Comparison of ENCODE assay signal across 1 cellular context in genomic region chr3:45592830-45593707, GRCh38.
TF ChIP-seq lines count a peak whose summit lies in the region.

No MANE protein-coding gene starts in this region.

TF ChIP-seq in K562, 482 proteins besides CTCF, POLR2A, EP300 and RAD21 (continued from another document and continues in another):
- TF ChIP-seq ZNF143 (CRISPR knock-in tag; IDR thresholded peaks at IDR 0.05) = 0 out of 2 replicates have a peak, but pooled peaks have one; percentile 11
- 0 out of 2 replicates have a peak, but pooled peaks have one; percentile 14 for TF ChIP-seq IFI16 (CRISPR knock-in tag; IDR thresholded peaks at IDR 0.05)
- peak; percentile 98 for TF ChIP-seq BCOR (IDR thresholded peaks at IDR 0.05)
- TF ChIP-seq, protein P1, sequence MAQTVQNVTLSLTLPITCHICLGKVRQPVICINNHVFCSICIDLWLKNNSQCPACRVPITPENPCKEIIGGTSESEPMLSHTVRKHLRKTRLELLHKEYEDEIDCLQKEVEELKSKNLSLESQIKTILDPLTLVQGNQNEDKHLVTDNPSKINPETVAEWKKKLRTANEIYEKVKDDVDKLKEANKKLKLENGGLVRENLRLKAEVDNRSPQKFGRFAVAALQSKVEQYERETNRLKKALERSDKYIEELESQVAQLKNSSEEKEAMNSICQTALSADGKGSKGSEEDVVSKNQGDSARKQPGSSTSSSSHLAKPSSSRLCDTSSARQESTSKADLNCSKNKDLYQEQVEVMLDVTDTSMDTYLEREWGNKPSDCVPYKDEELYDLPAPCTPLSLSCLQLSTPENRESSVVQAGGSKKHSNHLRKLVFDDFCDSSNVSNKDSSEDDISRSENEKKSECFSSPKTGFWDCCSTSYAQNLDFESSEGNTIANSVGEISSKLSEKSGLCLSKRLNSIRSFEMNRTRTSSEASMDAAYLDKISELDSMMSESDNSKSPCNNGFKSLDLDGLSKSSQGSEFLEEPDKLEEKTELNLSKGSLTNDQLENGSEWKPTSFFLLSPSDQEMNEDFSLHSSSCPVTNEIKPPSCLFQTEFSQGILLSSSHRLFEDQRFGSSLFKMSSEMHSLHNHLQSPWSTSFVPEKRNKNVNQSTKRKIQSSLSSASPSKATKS (CRISPR knock-in tag; IDR thresholded peaks at IDR 0.05) = no peak
- TF ChIP-seq, protein P2, sequence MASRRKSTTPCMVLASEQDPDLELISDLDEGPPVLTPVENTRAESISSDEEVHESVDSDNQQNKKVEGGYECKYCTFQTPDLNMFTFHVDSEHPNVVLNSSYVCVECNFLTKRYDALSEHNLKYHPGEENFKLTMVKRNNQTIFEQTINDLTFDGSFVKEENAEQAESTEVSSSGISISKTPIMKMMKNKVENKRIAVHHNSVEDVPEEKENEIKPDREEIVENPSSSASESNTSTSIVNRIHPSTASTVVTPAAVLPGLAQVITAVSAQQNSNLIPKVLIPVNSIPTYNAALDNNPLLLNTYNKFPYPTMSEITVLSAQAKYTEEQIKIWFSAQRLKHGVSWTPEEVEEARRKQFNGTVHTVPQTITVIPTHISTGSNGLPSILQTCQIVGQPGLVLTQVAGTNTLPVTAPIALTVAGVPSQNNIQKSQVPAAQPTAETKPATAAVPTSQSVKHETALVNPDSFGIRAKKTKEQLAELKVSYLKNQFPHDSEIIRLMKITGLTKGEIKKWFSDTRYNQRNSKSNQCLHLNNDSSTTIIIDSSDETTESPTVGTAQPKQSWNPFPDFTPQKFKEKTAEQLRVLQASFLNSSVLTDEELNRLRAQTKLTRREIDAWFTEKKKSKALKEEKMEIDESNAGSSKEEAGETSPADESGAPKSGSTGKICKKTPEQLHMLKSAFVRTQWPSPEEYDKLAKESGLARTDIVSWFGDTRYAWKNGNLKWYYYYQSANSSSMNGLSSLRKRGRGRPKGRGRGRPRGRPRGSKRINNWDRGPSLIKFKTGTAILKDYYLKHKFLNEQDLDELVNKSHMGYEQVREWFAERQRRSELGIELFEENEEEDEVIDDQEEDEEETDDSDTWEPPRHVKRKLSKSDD (conservative IDR thresholded peaks at IDR 0.05; ENCODE audit: low read length) = 0 out of 2 replicates have a peak, but pooled peaks have one; percentile 18
- 0 out of 2 replicates have a peak, but pooled peaks have one; percentile 60 for TF ChIP-seq OTX1 (CRISPR knock-in tag; IDR thresholded peaks at IDR 0.05)
- TF ChIP-seq ZNF740 (CRISPR knock-in tag; IDR thresholded peaks at IDR 0.05) = peak; percentile 87
- no peak for TF ChIP-seq ZNF740 (tag; IDR thresholded peaks at IDR 0.05)
- no peak for TF ChIP-seq ZNF583 (CRISPR knock-in tag; IDR thresholded peaks at IDR 0.05)
- TF ChIP-seq E2F5 (CRISPR knock-in tag; IDR thresholded peaks at IDR 0.05) = peak; percentile 83; the same call in 1 of the 2 replicates
- TF ChIP-seq, protein P3, sequence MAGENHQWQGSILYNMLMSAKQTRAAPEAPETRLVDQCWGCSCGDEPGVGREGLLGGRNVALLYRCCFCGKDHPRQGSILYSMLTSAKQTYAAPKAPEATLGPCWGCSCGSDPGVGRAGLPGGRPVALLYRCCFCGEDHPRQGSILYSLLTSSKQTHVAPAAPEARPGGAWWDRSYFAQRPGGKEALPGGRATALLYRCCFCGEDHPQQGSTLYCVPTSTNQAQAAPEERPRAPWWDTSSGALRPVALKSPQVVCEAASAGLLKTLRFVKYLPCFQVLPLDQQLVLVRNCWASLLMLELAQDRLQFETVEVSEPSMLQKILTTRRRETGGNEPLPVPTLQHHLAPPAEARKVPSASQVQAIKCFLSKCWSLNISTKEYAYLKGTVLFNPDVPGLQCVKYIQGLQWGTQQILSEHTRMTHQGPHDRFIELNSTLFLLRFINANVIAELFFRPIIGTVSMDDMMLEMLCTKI (IDR thresholded peaks at IDR 0.05; ENCODE audit: partially characterized antibody) = no peak
- TF ChIP-seq, protein P4, sequence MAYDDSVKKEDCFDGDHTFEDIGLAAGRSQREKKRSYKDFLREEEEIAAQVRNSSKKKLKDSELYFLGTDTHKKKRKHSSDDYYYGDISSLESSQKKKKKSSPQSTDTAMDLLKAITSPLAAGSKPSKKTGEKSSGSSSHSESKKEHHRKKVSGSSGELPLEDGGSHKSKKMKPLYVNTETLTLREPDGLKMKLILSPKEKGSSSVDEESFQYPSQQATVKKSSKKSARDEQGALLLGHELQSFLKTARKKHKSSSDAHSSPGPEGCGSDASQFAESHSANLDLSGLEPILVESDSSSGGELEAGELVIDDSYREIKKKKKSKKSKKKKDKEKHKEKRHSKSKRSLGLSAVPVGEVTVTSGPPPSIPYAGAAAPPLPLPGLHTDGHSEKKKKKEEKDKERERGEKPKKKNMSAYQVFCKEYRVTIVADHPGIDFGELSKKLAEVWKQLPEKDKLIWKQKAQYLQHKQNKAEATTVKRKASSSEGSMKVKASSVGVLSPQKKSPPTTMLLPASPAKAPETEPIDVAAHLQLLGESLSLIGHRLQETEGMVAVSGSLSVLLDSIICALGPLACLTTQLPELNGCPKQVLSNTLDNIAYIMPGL (CRISPR knock-in tag; IDR thresholded peaks at IDR 0.05) = peak; percentile 62; the same call in 1 of the 2 replicates
- TF ChIP-seq RCOR1 (IDR thresholded peaks at IDR 0.05; ENCODE audit: borderline replicate concordance in 1 of 2, low read depth in 2 of 2, low read length in 2 of 2) = peak in 1 of 2 experiments; percentile 47; a peak in 1 of 4 replicates
- TF ChIP-seq RFX1 (IDR thresholded peaks at IDR 0.05) = no peak
- TF ChIP-seq ZNF311 (CRISPR knock-in tag; IDR thresholded peaks at IDR 0.05) = 0 out of 2 replicates have a peak, but pooled peaks have one; percentile 15
- TF ChIP-seq ZNF12 (CRISPR knock-in tag; IDR thresholded peaks at IDR 0.05) = no peak; the same call in 1 of the 2 replicates
- peak; percentile 41; the same call in 1 of the 2 replicates for TF ChIP-seq GATAD2B (IDR thresholded peaks at IDR 0.05; ENCODE audit: borderline replicate concordance)
- no peak for TF ChIP-seq JUNB (CRISPR knock-in tag; conservative IDR thresholded peaks at IDR 0.05)
- TF ChIP-seq WHSC1 (IDR thresholded peaks at IDR 0.05; ENCODE audit: low read length) = no peak
- no peak for TF ChIP-seq MXD1 (CRISPR knock-in tag; IDR thresholded peaks at IDR 0.05; ENCODE audit: borderline replicate concordance, poor library complexity, severe bottlenecking)
- 0 out of 2 replicates have a peak, but pooled peaks have one; percentile 69 for TF ChIP-seq CREB3 (tag; conservative IDR thresholded peaks at IDR 0.05; ENCODE audit: low read depth)
- TF ChIP-seq, protein P5, sequence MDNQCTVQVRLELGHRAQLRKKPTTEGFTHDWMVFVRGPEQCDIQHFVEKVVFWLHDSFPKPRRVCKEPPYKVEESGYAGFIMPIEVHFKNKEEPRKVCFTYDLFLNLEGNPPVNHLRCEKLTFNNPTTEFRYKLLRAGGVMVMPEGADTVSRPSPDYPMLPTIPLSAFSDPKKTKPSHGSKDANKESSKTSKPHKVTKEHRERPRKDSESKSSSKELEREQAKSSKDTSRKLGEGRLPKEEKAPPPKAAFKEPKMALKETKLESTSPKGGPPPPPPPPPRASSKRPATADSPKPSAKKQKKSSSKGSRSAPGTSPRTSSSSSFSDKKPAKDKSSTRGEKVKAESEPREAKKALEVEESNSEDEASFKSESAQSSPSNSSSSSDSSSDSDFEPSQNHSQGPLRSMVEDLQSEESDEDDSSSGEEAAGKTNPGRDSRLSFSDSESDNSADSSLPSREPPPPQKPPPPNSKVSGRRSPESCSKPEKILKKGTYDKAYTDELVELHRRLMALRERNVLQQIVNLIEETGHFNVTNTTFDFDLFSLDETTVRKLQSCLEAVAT (IDR thresholded peaks at IDR 0.05) = peak in 1 of 2 experiments; percentile 12; a peak in 1 of 4 replicates
- no peak; the same call in 1 of the 2 replicates for TF ChIP-seq HCFC1 (IDR thresholded peaks at IDR 0.05; ENCODE audit: low read depth, low read length)
- TF ChIP-seq MYNN (IDR thresholded peaks at IDR 0.05) = peak; percentile 67
- no peak for TF ChIP-seq MYNN (CRISPR knock-in tag; IDR thresholded peaks at IDR 0.05)
- 0 out of 4 replicates have a peak, but pooled peaks of 1 of the 2 experiments have one; percentile 30 for TF ChIP-seq TRIM24 (IDR thresholded peaks at IDR 0.05)
- peak; percentile 51; the same call in 1 of the 2 replicates for TF ChIP-seq SOX6 (IDR thresholded peaks at IDR 0.05)
- no peak for TF ChIP-seq ZNF140 (CRISPR knock-in tag; IDR thresholded peaks at IDR 0.05)
- TF ChIP-seq ZNF518B (CRISPR knock-in tag; IDR thresholded peaks at IDR 0.05) = no peak
- peak; percentile 48; the same call in 1 of the 2 replicates for TF ChIP-seq HDAC8 (tag; IDR thresholded peaks at IDR 0.05)
- no peak for TF ChIP-seq PTBP1 (IDR thresholded peaks at IDR 0.05; ENCODE audit: low read depth, low read length)
- TF ChIP-seq ETV1 (tag; conservative IDR thresholded peaks at IDR 0.05; ENCODE audit: low read depth) = 0 out of 2 replicates have a peak, but pooled peaks have one; percentile 11
- TF ChIP-seq MAFG (tag; conservative IDR thresholded peaks at IDR 0.05) = no peak
- no peak for TF ChIP-seq ELK1 (CRISPR knock-in tag; IDR thresholded peaks at IDR 0.05)
- TF ChIP-seq ZKSCAN1 (IDR thresholded peaks at IDR 0.05; ENCODE audit: low read depth, low read length) = peak; percentile 99
- TF ChIP-seq NFIC (IDR thresholded peaks at IDR 0.05) = peak; percentile 38
- TF ChIP-seq TEAD4 (IDR thresholded peaks at IDR 0.05; ENCODE audit: low read length) = no peak
- peak; percentile 97; the same call in 1 of the 2 replicates for TF ChIP-seq TEAD4 (CRISPR knock-in tag; IDR thresholded peaks at IDR 0.05; ENCODE audit: borderline replicate concordance)
- TF ChIP-seq POLR2AphosphoS2 (IDR thresholded peaks at IDR 0.05; ENCODE audit: low read length) = no peak
- TF ChIP-seq PHTF2 (CRISPR knock-in tag; IDR thresholded peaks at IDR 0.05) = no peak
- TF ChIP-seq GABPB1 (CRISPR knock-in tag; IDR thresholded peaks at IDR 0.05) = peak; percentile 75; the same call in 1 of the 2 replicates
- TF ChIP-seq ZNF197 (CRISPR knock-in tag; IDR thresholded peaks at IDR 0.05; ENCODE audit: low read depth) = 0 out of 2 replicates have a peak, but pooled peaks have one; percentile 51
- no peak for TF ChIP-seq SRSF9 (IDR thresholded peaks at IDR 0.05; ENCODE audit: borderline replicate concordance, low read depth, low read length)
- TF ChIP-seq SETDB1 (IDR thresholded peaks at IDR 0.05; ENCODE audit: low read length) = no peak
- peak; percentile 58 for TF ChIP-seq HMGN3 (IDR thresholded peaks at IDR 0.05; ENCODE audit: borderline replicate concordance, extremely low read depth, insufficient read length, low read depth, low read length)
- TF ChIP-seq HDAC1 (IDR thresholded peaks at IDR 0.05) = peak in 1 of 2 experiments; percentile 88; a peak in 2 of 4 replicates
- no peak for TF ChIP-seq RFX7 (CRISPR knock-in tag; IDR thresholded peaks at IDR 0.05)
